In genomic region chr17:76737082-76737675, GRCh38 we compare ENCODE assay signal across 8 cellular contexts. TPM values are rescaled to one million over a fixed set of nuclear protein-coding genes. Genes with fewer than 3 reads are reported as not detected.
DNase-seq lines count a peak whose midpoint lies in the region; ATAC-seq and TF ChIP-seq lines count a peak whose summit lies in the region.

TSS of gene SRSF2 (minus strand) at chr17:76737331. CDS start at chr17:76737160, 171 bp downstream.

- H3K4me3 Mint-ChIP-seq in activated CD4-positive, alpha-beta T cell treated with anti-CD3 and anti-CD28 coated beads, Interleukin-2, amount 10 ng/mL, durations not matched to agents 24 days and 14 days, result peak within 1 kb of the TSS; percentile 92

- intact Hi-C loops in activated CD4-positive, alpha-beta T cell treated with anti-CD3 and anti-CD28 coated beads, Interleukin-2, amount 10 ng/mL, durations not matched to agents 24 days and 14 days (cut with micrococcal nuclease), result loop anchor here (1.0 to 10.0 kb wide), 8 partner anchors 11 to 715 kb away; partner anchors contain the start of genes GALR2, JMJD6, METTL23 and SEC14L1
- intact Hi-C loops in left colon (cut with DNase I, micrococcal nuclease), result no loop called here

- TF ChIP-seq CTCF in BJ (IDR thresholded peaks at IDR 0.05; ENCODE audit: insufficient read depth, low read depth, low read length), result no peak
- TF ChIP-seq CTCF in coronary artery (IDR thresholded peaks at IDR 0.05), result no peak

- H3K27ac Mint-ChIP-seq in activated CD4-positive, alpha-beta T cell treated with anti-CD3 and anti-CD28 coated beads, Interleukin-2, amount 10 ng/mL, durations not matched to agents 24 days and 14 days, result peak within 1 kb of the TSS; percentile 100

- peak within 1 kb of the TSS; percentile 98 to 99 for H3K27ac ChIP-seq in coronary artery

- CTCF ChIA-PET in BJ (lab: Yijun Ruan, JAX), result interaction anchor here (0.9 to 1.2 kb wide), 4 partner anchors 23 to 329 kb away, joined by 3 to 6 read pairs (median 3); partner anchors contain the start of gene MGAT5B

- ATAC-seq in GM19324 (IDR thresholded peaks at IDR 0.05; ENCODE audit: low FRiP score, unreplicated experiment) (peak; percentile 82), HG03469 (IDR thresholded peaks at IDR 0.05; ENCODE audit: unreplicated experiment) (peak; percentile 52), left colon (peak; percentile 80)

- H3K27me3 Mint-ChIP-seq in activated CD4-positive, alpha-beta T cell treated with anti-CD3 and anti-CD28 coated beads, Interleukin-2, amount 10 ng/mL, durations not matched to agents 24 days and 14 days, result no peaks in the 10 kb centered on the region

- no peaks in the 10 kb centered on the region for H3K27me3 ChIP-seq in BJ (ENCODE audit: control insufficient read depth, insufficient read depth, low read length)

- H3K4me3 ChIP-seq in BJ (ENCODE audit: low read depth, low read length), result peak within 1 kb of the TSS; percentile 100
- peak within 1 kb of the TSS; percentile 96 for H3K4me3 ChIP-seq in coronary artery

- peaks cover 6% of the 10 kb centered on the region for H3K36me3 ChIP-seq in BJ (ENCODE audit: control insufficient read depth, insufficient read depth, low read length)

- H3K36me3 Mint-ChIP-seq in activated CD4-positive, alpha-beta T cell treated with anti-CD3 and anti-CD28 coated beads, Interleukin-2, amount 10 ng/mL, durations not matched to agents 24 days and 14 days (ENCODE audit: low read depth), result peaks cover 47% of the 10 kb centered on the region

- no peaks in the 10 kb centered on the region for H3K9me3 Mint-ChIP-seq in activated CD4-positive, alpha-beta T cell treated with anti-CD3 and anti-CD28 coated beads, Interleukin-2, amount 10 ng/mL, durations not matched to agents 24 days and 14 days

- DNase-seq in BJ (ENCODE audit: low read depth), result peak; percentile 85
- DNase-seq in NCI-H526 treated with DMSO at 0.1 percent for 48 hours (lab: John Stamatoyannopoulos, UW), result peak; percentile 97
- peak; percentile 100 for DNase-seq in activated CD4-positive, alpha-beta T cell treated with anti-CD3 and anti-CD28 coated beads, Interleukin-2, amount 10 ng/mL, durations not matched to agents 24 days and 14 days
- peak; percentile 99 for DNase-seq in coronary artery (ENCODE audit: low spot score)
- DNase-seq in left colon, result peak; percentile 98
- peak; percentile 99 for DNase-seq in stimulated activated CD4-positive, alpha-beta T cell treated with anti-CD3 and anti-CD28 coated beads, Interleukin-1b, Interleukin-23, amount 100 ng/mL, for 48 hours

- peaks cover 37% of the 10 kb centered on the region for H3K4me1 Mint-ChIP-seq in activated CD4-positive, alpha-beta T cell treated with anti-CD3 and anti-CD28 coated beads, Interleukin-2, amount 10 ng/mL, durations not matched to agents 24 days and 14 days

- POLR2A ChIA-PET in BJ (lab: Charles Lee), result interaction anchor here (0.6 kb wide), 2 partner anchors 279 to 379 kb away, joined by 3 to 4 read pairs; no protein-coding TSS in a partner anchor

RNA-seq across cellular contexts. Expression of gene SRSF2, which starts in this region (rescaled TPM):
- 110 and 130 TPM in 2 replicates for polyA plus RNA-seq in BJ (2011; rRNA removed)
- 52.3 and 58.0 TPM in 2 replicates for polyA minus RNA-seq in BJ (2011; rRNA and poly(A)+ RNA removed)
- 515 and 539 TPM in 2 replicates for total RNA-seq in activated CD4-positive, alpha-beta T cell treated with anti-CD3 and anti-CD28 coated beads, Interleukin-2, amount 10 ng/mL, durations not matched to agents 24 days and 14 days
- total RNA-seq in left colon, result 100 to 1,000 TPM; 138 to 156 TPM

Comparison
In these comparisons a context has a peak if more than half of its experiments do, and no peak if none do; other contexts are left out.
1. Peak in every context shown above with its lines: DNase-seq, ATAC-seq, H3K4me3 ChIP-seq and H3K27ac ChIP-seq.